In the genomic region with DNA sequence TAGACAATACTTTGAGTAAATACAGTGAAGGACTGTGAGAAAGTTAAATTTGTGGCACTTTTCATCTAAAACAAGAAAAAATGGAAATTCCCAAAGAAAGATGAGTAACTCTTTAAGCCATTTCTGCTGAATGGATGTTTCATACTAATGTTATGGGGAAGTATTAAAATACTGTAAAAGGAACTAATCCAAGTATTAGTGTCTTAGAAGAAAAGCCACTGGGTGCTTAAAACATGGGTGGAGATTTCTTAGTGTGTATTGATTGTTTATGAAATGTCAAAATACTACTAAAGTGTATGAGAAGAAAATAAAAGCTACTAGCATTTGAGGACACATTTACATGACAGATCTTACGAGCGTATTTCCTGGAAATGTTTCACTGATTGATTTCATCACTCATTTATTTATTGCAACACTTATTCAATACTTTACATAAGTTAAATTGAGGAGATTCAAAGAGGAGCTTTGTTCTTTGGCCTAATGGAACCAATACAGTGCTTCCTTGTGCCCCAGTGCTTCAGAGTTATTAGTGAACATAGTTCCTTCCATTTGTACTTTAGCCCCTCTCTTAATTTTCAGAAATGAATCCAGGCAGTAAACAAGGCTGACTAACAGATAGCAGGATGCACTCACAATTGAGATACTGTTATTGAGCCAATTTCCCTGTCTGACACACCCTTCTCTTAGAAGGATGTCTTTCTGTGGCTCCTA, we compare ENCODE assay signal across 1 cellular context.
A peak's percentile ranks its signal among the peaks of the same experiment; 100 is the strongest.
TF ChIP-seq lines count a peak whose summit lies in the region.

No MANE protein-coding gene starts in this region.

TF ChIP-seq in HepG2, 621 proteins besides CTCF, POLR2A, EP300 and RAD21 (continued from another document and continues in another):
- TF ChIP-seq ZNF496 (CRISPR knock-in tag; IDR thresholded peaks at IDR 0.05; ENCODE audit: insufficient replicate concordance) (no peak), CERS6 (CRISPR knock-in tag; IDR thresholded peaks at IDR 0.05) (no peak), ZBTB21 (CRISPR knock-in tag; IDR thresholded peaks at IDR 0.05) (no peak; the same call in 1 of the 2 replicates), MAF1 (CRISPR knock-in tag; IDR thresholded peaks at IDR 0.05; ENCODE audit: borderline replicate concordance) (no peak), HCFC1 (IDR thresholded peaks at IDR 0.05; ENCODE audit: low read depth, low read length) (no peak), EEA1 (CRISPR knock-in tag; IDR thresholded peaks at IDR 0.05; ENCODE audit: borderline replicate concordance) (no peak), ZNF775 (CRISPR knock-in tag; IDR thresholded peaks at IDR 0.05; ENCODE audit: borderline replicate concordance) (no peak), HMG20A (CRISPR knock-in tag; IDR thresholded peaks at IDR 0.05; ENCODE audit: borderline replicate concordance) (peak; percentile 76; the same call in 1 of the 2 replicates), RXRB (CRISPR knock-in tag; IDR thresholded peaks at IDR 0.05; ENCODE audit: borderline replicate concordance) (peak; percentile 58), ZNF296 (CRISPR knock-in tag; conservative IDR thresholded peaks at IDR 0.05) (no peak), HMG20B (CRISPR knock-in tag; conservative IDR thresholded peaks at IDR 0.05) (no peak), MED1 (CRISPR knock-in tag; IDR thresholded peaks at IDR 0.05) (peak; percentile 82), FOXP1 (IDR thresholded peaks at IDR 0.05) (peak; percentile 75), FOXP1 (CRISPR knock-in tag; IDR thresholded peaks at IDR 0.05) (peak; percentile 85), ARID5B (CRISPR knock-in tag; IDR thresholded peaks at IDR 0.05) (peak; percentile 88), ZNF644 (CRISPR knock-in tag; IDR thresholded peaks at IDR 0.05; ENCODE audit: low read depth) (no peak), CBX1 (IDR thresholded peaks at IDR 0.05; ENCODE audit: low read depth) (no peak), FOSL2 (CRISPR knock-in tag; IDR thresholded peaks at IDR 0.05) (0 out of 2 replicates have a peak, but pooled peaks have one; percentile 52), ZBTB2 (CRISPR knock-in tag; IDR thresholded peaks at IDR 0.05; ENCODE audit: low read depth) (no peak), ZNF230 (CRISPR knock-in tag; IDR thresholded peaks at IDR 0.05) (no peak), ZNF543 (CRISPR knock-in tag; IDR thresholded peaks at IDR 0.05) (no peak), ASH2L (IDR thresholded peaks at IDR 0.05; ENCODE audit: insufficient read length, low read depth, low read length) (peak; percentile 47), FOSL1 (CRISPR knock-in tag; IDR thresholded peaks at IDR 0.05; ENCODE audit: borderline replicate concordance) (no peak), NR2C2 (CRISPR knock-in tag; IDR thresholded peaks at IDR 0.05; ENCODE audit: borderline replicate concordance) (no peak), NFE2 (CRISPR knock-in tag; IDR thresholded peaks at IDR 0.05) (no peak), PRDM4 (CRISPR knock-in tag; IDR thresholded peaks at IDR 0.05; ENCODE audit: borderline replicate concordance) (no peak), SCMH1 (CRISPR knock-in tag; IDR thresholded peaks at IDR 0.05; ENCODE audit: borderline replicate concordance) (no peak), ATF7 (IDR thresholded peaks at IDR 0.05) (peak; percentile 34; the same call in 1 of the 2 replicates), ATF7 (CRISPR knock-in tag; IDR thresholded peaks at IDR 0.05) (no peak), ZFYVE20 (CRISPR knock-in tag; IDR thresholded peaks at IDR 0.05; ENCODE audit: borderline replicate concordance, low read depth) (no peak), ZNF770 (CRISPR knock-in tag; IDR thresholded peaks at IDR 0.05) (no peak), SIN3A (IDR thresholded peaks at IDR 0.05; ENCODE audit: borderline replicate concordance, low read depth, low read length) (no peak), ZNF570 (CRISPR knock-in tag; IDR thresholded peaks at IDR 0.05; ENCODE audit: borderline replicate concordance) (no peak), HOXA5 (CRISPR knock-in tag; IDR thresholded peaks at IDR 0.05) (no peak), HMGXB4 (CRISPR knock-in tag; IDR thresholded peaks at IDR 0.05; ENCODE audit: borderline replicate concordance in 1 of 2, low read depth in 1 of 2) (no peak; a peak in 1 of 4 replicates)
- TF ChIP-seq, protein P1, sequence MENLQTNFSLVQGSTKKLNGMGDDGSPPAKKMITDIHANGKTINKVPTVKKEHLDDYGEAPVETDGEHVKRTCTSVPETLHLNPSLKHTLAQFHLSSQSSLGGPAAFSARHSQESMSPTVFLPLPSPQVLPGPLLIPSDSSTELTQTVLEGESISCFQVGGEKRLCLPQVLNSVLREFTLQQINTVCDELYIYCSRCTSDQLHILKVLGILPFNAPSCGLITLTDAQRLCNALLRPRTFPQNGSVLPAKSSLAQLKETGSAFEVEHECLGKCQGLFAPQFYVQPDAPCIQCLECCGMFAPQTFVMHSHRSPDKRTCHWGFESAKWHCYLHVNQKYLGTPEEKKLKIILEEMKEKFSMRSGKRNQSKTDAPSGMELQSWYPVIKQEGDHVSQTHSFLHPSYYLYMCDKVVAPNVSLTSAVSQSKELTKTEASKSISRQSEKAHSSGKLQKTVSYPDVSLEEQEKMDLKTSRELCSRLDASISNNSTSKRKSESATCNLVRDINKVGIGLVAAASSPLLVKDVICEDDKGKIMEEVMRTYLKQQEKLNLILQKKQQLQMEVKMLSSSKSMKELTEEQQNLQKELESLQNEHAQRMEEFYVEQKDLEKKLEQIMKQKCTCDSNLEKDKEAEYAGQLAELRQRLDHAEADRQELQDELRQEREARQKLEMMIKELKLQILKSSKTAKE (CRISPR knock-in tag; IDR thresholded peaks at IDR 0.05; ENCODE audit: borderline replicate concordance) = no peak
- TF ChIP-seq, protein P2, sequence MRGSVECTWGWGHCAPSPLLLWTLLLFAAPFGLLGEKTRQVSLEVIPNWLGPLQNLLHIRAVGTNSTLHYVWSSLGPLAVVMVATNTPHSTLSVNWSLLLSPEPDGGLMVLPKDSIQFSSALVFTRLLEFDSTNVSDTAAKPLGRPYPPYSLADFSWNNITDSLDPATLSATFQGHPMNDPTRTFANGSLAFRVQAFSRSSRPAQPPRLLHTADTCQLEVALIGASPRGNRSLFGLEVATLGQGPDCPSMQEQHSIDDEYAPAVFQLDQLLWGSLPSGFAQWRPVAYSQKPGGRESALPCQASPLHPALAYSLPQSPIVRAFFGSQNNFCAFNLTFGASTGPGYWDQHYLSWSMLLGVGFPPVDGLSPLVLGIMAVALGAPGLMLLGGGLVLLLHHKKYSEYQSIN (CRISPR knock-in tag; IDR thresholded peaks at IDR 0.05; ENCODE audit: borderline replicate concordance) = no peak
- TF ChIP-seq, protein P3, sequence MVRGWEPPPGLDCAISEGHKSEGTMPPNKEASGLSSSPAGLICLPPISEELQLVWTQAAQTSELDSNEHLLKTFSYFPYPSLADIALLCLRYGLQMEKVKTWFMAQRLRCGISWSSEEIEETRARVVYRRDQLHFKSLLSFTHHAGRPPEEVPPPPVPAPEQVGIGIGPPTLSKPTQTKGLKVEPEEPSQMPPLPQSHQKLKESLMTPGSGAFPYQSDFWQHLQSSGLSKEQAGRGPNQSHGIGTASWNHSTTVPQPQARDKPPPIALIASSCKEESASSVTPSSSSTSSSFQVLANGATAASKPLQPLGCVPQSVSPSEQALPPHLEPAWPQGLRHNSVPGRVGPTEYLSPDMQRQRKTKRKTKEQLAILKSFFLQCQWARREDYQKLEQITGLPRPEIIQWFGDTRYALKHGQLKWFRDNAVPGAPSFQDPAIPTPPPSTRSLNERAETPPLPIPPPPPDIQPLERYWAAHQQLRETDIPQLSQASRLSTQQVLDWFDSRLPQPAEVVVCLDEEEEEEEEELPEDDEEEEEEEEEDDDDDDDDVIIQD (CRISPR knock-in tag; IDR thresholded peaks at IDR 0.05; ENCODE audit: low read depth) = peak; percentile 88
